ENCODE assay signal across 9 cellular contexts in the genomic region with DNA sequence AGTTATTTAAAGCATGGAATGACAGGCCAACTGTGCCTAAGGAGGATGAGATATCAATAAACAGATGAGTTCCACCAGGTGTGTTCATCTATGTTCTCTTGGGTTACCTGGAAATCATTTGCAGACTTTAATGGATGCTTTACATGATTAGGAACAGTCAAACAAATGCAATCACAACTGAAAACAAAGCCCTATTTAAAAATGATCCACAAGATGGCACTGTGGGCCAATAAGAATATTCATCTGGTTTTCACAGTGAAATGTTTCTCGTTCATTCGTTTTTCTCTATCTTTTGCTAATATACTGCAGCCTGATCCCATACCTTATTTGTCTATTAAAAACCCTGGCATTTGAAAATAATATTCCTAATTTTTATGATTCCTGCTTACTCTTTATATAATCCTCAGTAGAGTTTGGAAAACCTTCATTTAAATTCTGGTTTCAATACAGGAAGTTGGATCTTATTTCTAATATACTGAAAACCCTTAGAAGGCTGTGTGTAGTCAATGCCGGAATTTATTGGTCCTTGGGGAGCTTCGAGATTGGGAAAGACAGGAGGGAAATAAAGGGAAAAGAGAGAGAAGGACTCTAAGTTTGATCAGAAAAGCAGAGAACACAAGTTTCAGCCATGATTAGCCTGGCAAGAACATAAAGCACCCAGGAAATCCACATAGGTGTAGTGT.
DNase-seq lines count a peak whose midpoint lies in the region; ATAC-seq, FAIRE-seq and TF ChIP-seq lines count a peak whose summit lies in the region.
"Had no signal": no experiment of that assay in that cellular context is flagged by ENCODE, and none has a peak within 500 bp of the region (broad histone marks: within the 10 kb centered on the region; RNA-seq: fewer than 3 reads in every experiment).

No MANE protein-coding gene starts in this region.

- no peak for FAIRE-seq in H54 (lab: Jason Lieb, UNC)
- FAIRE-seq in endothelial cell of umbilical vein (lab: Jason Lieb, UNC), result peak; percentile 68

- H3K79me2 ChIP-seq in PC-3 (ENCODE audit: low read length) (no peaks in the 10 kb centered on the region), endothelial cell of umbilical vein (ENCODE audit: control insufficient read depth, insufficient read depth, low read length) (no peaks in the 10 kb centered on the region)

- no peaks in the 10 kb centered on the region for H3K9me2 ChIP-seq in PC-3 (replicated peaks; ENCODE audit: low read length)

- H3K36me3 ChIP-seq in PC-3 (ENCODE audit: low read depth, low read length), result no peaks in the 10 kb centered on the region
- H3K36me3 ChIP-seq in endothelial cell of umbilical vein (ENCODE audit: control insufficient read depth in 2 of 2, extremely low read depth in 1 of 2, insufficient read depth in 2 of 2, low read length in 2 of 2), result no peaks in the 10 kb centered on the region

- peak; percentile 31 for TF ChIP-seq CTCF in Calu3 (IDR thresholded peaks at IDR 0.05; ENCODE audit: unreplicated experiment)
- peak; percentile 70 for TF ChIP-seq CTCF in PC-3 (conservative IDR thresholded peaks at IDR 0.05; ENCODE audit: low read depth, low read length)
- peak; percentile 27 to 41 for TF ChIP-seq CTCF in endothelial cell of umbilical vein (IDR thresholded peaks at IDR 0.05; ENCODE audit: extremely low read depth in 1 of 2, insufficient read depth in 1 of 2, low read depth in 1 of 2, low read length in 2 of 2)
- TF ChIP-seq CTCF in neural crest cell (conservative IDR thresholded peaks at IDR 0.05), result peak; percentile 85

- H2AFZ ChIP-seq in PC-3 (ENCODE audit: low read length), result no peak overlapping the region; the same call in 1 of the 2 replicates
- H2AFZ ChIP-seq in endothelial cell of umbilical vein (ENCODE audit: low read depth, low read length), result no peak overlapping the region

- no peak overlapping the region for H3K4me3 Mint-ChIP-seq in Calu3 (ENCODE audit: low read depth, unreplicated experiment)
- H3K4me3 Mint-ChIP-seq in neural crest cell, result no peak overlapping the region
- H3K4me3 Mint-ChIP-seq in activated naive CD4-positive, alpha-beta T cell treated with anti-CD3 and anti-CD28 coated beads, Interleukin-2, amount 10 ng/mL, durations not matched to agents 7 days and 5 days, result no peak overlapping the region
- H3K4me3 Mint-ChIP-seq: activated B cell treated with CpG ODN at 0.5 μM for 24 hours had no signal

- H3K27me3 Mint-ChIP-seq in Calu3 (ENCODE audit: unreplicated experiment) (no peaks in the 10 kb centered on the region), neural crest cell (ENCODE audit: low read depth) (no peaks in the 10 kb centered on the region)
- H3K27me3 Mint-ChIP-seq in activated naive CD4-positive, alpha-beta T cell treated with anti-CD3 and anti-CD28 coated beads, Interleukin-2, amount 10 ng/mL, durations not matched to agents 7 days and 5 days, result no peaks in the 10 kb centered on the region

- no peaks in the 10 kb centered on the region for H3F3A ChIP-seq in PC-3 (ENCODE audit: low read length, unreplicated experiment)

- CTCF ChIA-PET in Calu3 (lab: Charles Lee), result no interaction called here
- CTCF ChIA-PET in PC-3 (lab: Charles Lee), result interaction anchor here (0.5 kb wide), 1 partner anchor 1158 kb away, joined by 3 read pairs; no protein-coding TSS in a partner anchor
- CTCF ChIA-PET in endothelial cell of umbilical vein (lab: Charles Lee), result interaction anchor here (1.0 to 5.5 kb wide), 12 partner anchors 11 to 1184 kb away, joined by 3 to 43 read pairs (median 6); no protein-coding TSS in a partner anchor
- CTCF ChIA-PET in activated naive CD4-positive, alpha-beta T cell treated with anti-CD3 and anti-CD28 coated beads, Interleukin-2, amount 10 ng/mL, durations not matched to agents 7 days and 5 days (lab: Charles Lee), result interaction anchor here (0.6 to 2.6 kb wide), 7 partner anchors 11 to 1158 kb away, joined by 3 to 11 read pairs (median 7); no protein-coding TSS in a partner anchor

- H3K36me3 Mint-ChIP-seq in Calu3 (ENCODE audit: insufficient read depth, unreplicated experiment) (no peaks in the 10 kb centered on the region), neural crest cell (ENCODE audit: low read depth) (peaks cover 3% of the 10 kb centered on the region)
- H3K36me3 Mint-ChIP-seq in activated naive CD4-positive, alpha-beta T cell treated with anti-CD3 and anti-CD28 coated beads, Interleukin-2, amount 10 ng/mL, durations not matched to agents 7 days and 5 days, result no peaks in the 10 kb centered on the region

- H3K4me3 ChIP-seq in PC-3 (ENCODE audit: low read length) (no peak overlapping the region), endothelial cell of umbilical vein (replicated peaks in 1 of 3; ENCODE audit: insufficient read depth in 1 of 3, low read depth in 1 of 3, low read length in 3 of 3) (no peak overlapping the region)

- POLR2A ChIA-PET in PC-3 (lab: Charles Lee; ENCODE audit: unreplicated experiment) (no interaction called here), endothelial cell of umbilical vein (lab: Charles Lee) (no interaction called here)

- DNase-seq in Calu3 (no peak), H54 (ENCODE audit: insufficient read length, low spot score) (peak; percentile 7), PC-3 (peak; percentile 60), endothelial cell of umbilical vein (ENCODE audit: low read depth, low spot score) (peak; percentile 69), neural crest cell (ENCODE audit: low read depth, low spot score) (peak; percentile 20)
- no peak for DNase-seq in activated naive CD4-positive, alpha-beta T cell treated with anti-CD3 and anti-CD28 coated beads, Interleukin-2, amount 10 ng/mL, durations not matched to agents 7 days and 5 days
- no peak for DNase-seq in stimulated activated CD4-positive, alpha-beta T cell treated with anti-CD3 and anti-CD28 coated beads, Interleukin-4, amount 100 ng/mL, for 4 hours
- DNase-seq: activated B cell treated with CpG ODN at 0.5 μM for 24 hours had no signal

- H3K9me3 Mint-ChIP-seq in Calu3 (ENCODE audit: low read depth, unreplicated experiment) (peaks cover 2% of the 10 kb centered on the region), neural crest cell (peaks cover 2% of the 10 kb centered on the region)
- no peaks in the 10 kb centered on the region for H3K9me3 Mint-ChIP-seq in activated naive CD4-positive, alpha-beta T cell treated with anti-CD3 and anti-CD28 coated beads, Interleukin-2, amount 10 ng/mL, durations not matched to agents 7 days and 5 days

- H3K4me1 ChIP-seq in PC-3 (ENCODE audit: insufficient read depth, low read length), result no peaks in the 10 kb centered on the region
- H3K4me1 ChIP-seq in endothelial cell of umbilical vein (ENCODE audit: control insufficient read depth, extremely low read depth, insufficient read depth, low read length), result no peaks in the 10 kb centered on the region

- ATAC-seq in PC-3 (peak; percentile 38; the same call in 1 of the 2 replicates), GM21515 (IDR thresholded peaks at IDR 0.05; ENCODE audit: unreplicated experiment) (no peak)

- intact Hi-C loops in Calu3 (cut with micrococcal nuclease; ENCODE audit: unreplicated experiment), result loop anchor here (2.0 to 10.0 kb wide), 4 partner anchors 153 to 1177 kb away; no protein-coding TSS in a partner anchor
- intact Hi-C loops in PC-3 (cut with micrococcal nuclease), result loop anchor here (1.0 to 10.0 kb wide), 4 partner anchors 153 to 1155 kb away; no protein-coding TSS in a partner anchor
- intact Hi-C loops in endothelial cell of umbilical vein (cut with micrococcal nuclease), result loop anchor here (1.0 to 5.0 kb wide), 7 partner anchors 153 to 1182 kb away; no protein-coding TSS in a partner anchor

- peak overlapping the region; percentile 35; the same call in 1 of the 2 replicates for H3K4me2 ChIP-seq in PC-3 (ENCODE audit: low read length)
- peak overlapping the region; percentile 33 for H3K4me2 ChIP-seq in endothelial cell of umbilical vein (ENCODE audit: insufficient read depth, low read length)

- H3K4me1 Mint-ChIP-seq in Calu3 (ENCODE audit: low read depth, unreplicated experiment) (no peaks in the 10 kb centered on the region), neural crest cell (peaks cover 30% of the 10 kb centered on the region)
- H3K4me1 Mint-ChIP-seq in activated naive CD4-positive, alpha-beta T cell treated with anti-CD3 and anti-CD28 coated beads, Interleukin-2, amount 10 ng/mL, durations not matched to agents 7 days and 5 days, result peaks cover 2% of the 10 kb centered on the region

- TF ChIP-seq POLR2A in H54 (IDR thresholded peaks at IDR 0.05; ENCODE audit: low read depth, low read length), result no peak
- no peak for TF ChIP-seq POLR2A in endothelial cell of umbilical vein (IDR thresholded peaks at IDR 0.05; ENCODE audit: low read depth, low read length)

- H3K9ac ChIP-seq in PC-3 (ENCODE audit: low read length), result no peak overlapping the region
- no peak overlapping the region for H3K9ac ChIP-seq in endothelial cell of umbilical vein (replicated peaks; ENCODE audit: extremely low read depth, insufficient read depth, low read length)

- no peaks in the 10 kb centered on the region for H3K27me3 ChIP-seq in PC-3 (ENCODE audit: low read length)
- peaks cover 12 to 18% of the 10 kb centered on the region in 2 experiments for H3K27me3 ChIP-seq in endothelial cell of umbilical vein (ENCODE audit: control insufficient read depth in 2 of 2, insufficient read depth in 2 of 2, low read length in 2 of 2)

- H3K9me3 ChIP-seq in PC-3 (ENCODE audit: low read length), result no peaks in the 10 kb centered on the region
- H3K9me3 ChIP-seq in endothelial cell of umbilical vein (replicated peaks; ENCODE audit: control insufficient read depth, insufficient read depth, low read length), result no peaks in the 10 kb centered on the region

- H4K20me1 ChIP-seq in PC-3 (ENCODE audit: low read length), result no peaks in the 10 kb centered on the region
- no peaks in the 10 kb centered on the region for H4K20me1 ChIP-seq in endothelial cell of umbilical vein (replicated peaks; ENCODE audit: control insufficient read depth, extremely low read depth, insufficient read depth, low read length)

- H3K27ac Mint-ChIP-seq in Calu3 (ENCODE audit: unreplicated experiment) (no peak overlapping the region), neural crest cell (ENCODE audit: unreplicated experiment) (peak overlapping the region; percentile 15)
- H3K27ac Mint-ChIP-seq in activated naive CD4-positive, alpha-beta T cell treated with anti-CD3 and anti-CD28 coated beads, Interleukin-2, amount 10 ng/mL, durations not matched to agents 7 days and 5 days, result no peak overlapping the region
- H3K27ac Mint-ChIP-seq: activated B cell treated with CpG ODN at 0.5 μM for 24 hours had no signal

- H3K27ac ChIP-seq in PC-3 (ENCODE audit: low read length) (no peak overlapping the region), endothelial cell of umbilical vein (ENCODE audit: insufficient read depth, low read depth, low read length) (no peak overlapping the region)

- H3K9me1 ChIP-seq in endothelial cell of umbilical vein (replicated peaks; ENCODE audit: control insufficient read depth, extremely low read depth, insufficient read depth, low read length), result no peaks in the 10 kb centered on the region

- dilution Hi-C loops in endothelial cell of umbilical vein (cut with MboI; ENCODE audit: extremely low pct_ligation_motif_present, low sequenced_read_pairs), result no loop called here

- BruUV-seq in Calu3 (replicated peaks; lab: Mats Ljungman, UMichigan), result no TSS peak
- BruUV-seq in PC-3 (replicated peaks; lab: Mats Ljungman, UMichigan), result no TSS peak
- no TSS peak for BruUV-seq in endothelial cell of umbilical vein (replicated peaks; lab: Mats Ljungman, UMichigan)

Comparison
In these comparisons a context has a peak if more than half of its experiments do, and no peak if none do; other contexts are left out.
1. DNase-seq: peak in H54 (single experiment), PC-3 (single experiment), endothelial cell of umbilical vein (single experiment) and neural crest cell (single experiment); none in Calu3 (single experiment), activated naive CD4-positive, alpha-beta T cell treated with anti-CD3 and anti-CD28 coated beads, Interleukin-2, amount 10 ng/mL, durations not matched to agents 7 days and 5 days (single experiment) and stimulated activated CD4-positive, alpha-beta T cell treated with anti-CD3 and anti-CD28 coated beads, Interleukin-4, amount 100 ng/mL, for 4 hours (0 of 2).
2. CTCF ChIP-seq: peak in every context shown above with its lines; median percentile 85 in neural crest cell; 70 in PC-3; 34 in endothelial cell of umbilical vein; 31 in Calu3.